ENCODE assay signal across 8 cellular contexts in genomic region chr1:1020000-1020404, GRCh38. TPM values are rescaled to one million over a fixed set of nuclear protein-coding genes. Genes with fewer than 3 reads are reported as not detected.
DNase-seq lines count a peak whose midpoint lies in the region; ATAC-seq and TF ChIP-seq lines count a peak whose summit lies in the region.

Gene AGRN (plus strand): TSS chr1:1020120. CDS start chr1:1020173, 53 bp downstream.

- H3K36me3 Mint-ChIP-seq in CD8-positive, alpha-beta T cell: no peaks in the 10 kb centered on the region
- H3K36me3 Mint-ChIP-seq in activated naive CD8-positive, alpha-beta T cell treated with anti-CD3 and anti-CD28 coated beads for 36 hours: peaks cover 3% of the 10 kb centered on the region

- peak within 1 kb of the TSS; percentile 39 for H3K4me3 ChIP-seq in CD8-positive, alpha-beta T cell (ENCODE audit: low read depth, low read length)
- H3K4me3 ChIP-seq in right atrium auricular region: peak within 1 kb of the TSS; percentile 69 to 76

- peak within 1 kb of the TSS; percentile 77 for H3K4me3 Mint-ChIP-seq in CD8-positive, alpha-beta T cell
- H3K4me3 Mint-ChIP-seq in activated naive CD8-positive, alpha-beta T cell treated with anti-CD3 and anti-CD28 coated beads for 36 hours: peak within 1 kb of the TSS; percentile 69

- TF ChIP-seq CTCF in CD8-positive, alpha-beta T cell (IDR thresholded peaks at IDR 0.05): no peak
- no peak for TF ChIP-seq CTCF in right atrium auricular region (IDR thresholded peaks at IDR 0.05)

- peaks cover 15% of the 10 kb centered on the region for H3K4me1 Mint-ChIP-seq in CD8-positive, alpha-beta T cell (ENCODE audit: low read depth)
- H3K4me1 Mint-ChIP-seq in activated naive CD8-positive, alpha-beta T cell treated with anti-CD3 and anti-CD28 coated beads for 36 hours: peaks cover 4% of the 10 kb centered on the region

- H3K4me1 ChIP-seq in CD8-positive, alpha-beta T cell (ENCODE audit: insufficient read depth, low read length): peaks cover 6% of the 10 kb centered on the region
- peaks cover 0 to 38% of the 10 kb centered on the region in 2 donors for H3K4me1 ChIP-seq in right atrium auricular region

- CTCF ChIA-PET in CD8-positive, alpha-beta T cell (lab: Charles Lee): interaction anchor here (0.8 kb wide), 1 partner anchor 13 kb away, joined by 3 read pairs; no protein-coding TSS in a partner anchor

- no peaks in the 10 kb centered on the region for H3K27me3 Mint-ChIP-seq in CD8-positive, alpha-beta T cell (ENCODE audit: low read depth)
- H3K27me3 Mint-ChIP-seq in activated naive CD8-positive, alpha-beta T cell treated with anti-CD3 and anti-CD28 coated beads for 36 hours: peaks cover 4% of the 10 kb centered on the region

- H3K27ac Mint-ChIP-seq in CD8-positive, alpha-beta T cell: peak within 1 kb of the TSS; percentile 32
- H3K27ac Mint-ChIP-seq in activated naive CD8-positive, alpha-beta T cell treated with anti-CD3 and anti-CD28 coated beads for 36 hours: no peak within 1 kb of the TSS

- no peaks in the 10 kb centered on the region for H3K9me3 ChIP-seq in CD8-positive, alpha-beta T cell (ENCODE audit: low read length)
- no peaks in the 10 kb centered on the region for H3K9me3 ChIP-seq in right atrium auricular region

- H3K27ac ChIP-seq in CD8-positive, alpha-beta T cell (ENCODE audit: low read depth, low read length): no peak within 1 kb of the TSS
- peak within 1 kb of the TSS; percentile 87 to 94 for H3K27ac ChIP-seq in right atrium auricular region

- intact Hi-C loops in CD8-positive, alpha-beta T cell (cut with DNase I, micrococcal nuclease): loop anchor here (1.0 to 2.0 kb wide), 4 partner anchors 19 to 96 kb away; partner anchors contain the start of genes HES4 (in 2 of the 2) and C1orf159 (in 1 of the 2)
- intact Hi-C loops in sciatic nerve (cut with DNase I): no loop called here

- H3K9me3 Mint-ChIP-seq in CD8-positive, alpha-beta T cell: no peaks in the 10 kb centered on the region
- H3K9me3 Mint-ChIP-seq in activated naive CD8-positive, alpha-beta T cell treated with anti-CD3 and anti-CD28 coated beads for 36 hours: no peaks in the 10 kb centered on the region

- ATAC-seq in CD8-positive, alpha-beta T cell: peak; percentile 3
- peak; percentile 30 for ATAC-seq in GM19395 (IDR thresholded peaks at IDR 0.05; ENCODE audit: unreplicated experiment)
- ATAC-seq in HG03457 (IDR thresholded peaks at IDR 0.05; ENCODE audit: unreplicated experiment): peak; percentile 24
- no peak for ATAC-seq in sciatic nerve

- H3K27me3 ChIP-seq in CD8-positive, alpha-beta T cell (ENCODE audit: insufficient read depth, low read length): no peaks in the 10 kb centered on the region
- no peaks in the 10 kb centered on the region for H3K27me3 ChIP-seq in right atrium auricular region

- peak in 1 of 7 experiments; percentile 58 for DNase-seq in CD8-positive, alpha-beta T cell
- DNase-seq in activated naive CD8-positive, alpha-beta T cell treated with anti-CD3 and anti-CD28 coated beads for 36 hours: peak; percentile 40
- no peak for DNase-seq in right atrium auricular region (ENCODE audit: low spot score)
- DNase-seq in sciatic nerve (ENCODE audit: low spot score): no peak
- DNase-seq in AG20443 (ENCODE audit: low spot score): no peak
- DNase-seq in NCI-H187 (lab: John Stamatoyannopoulos, UW): no peak

- POLR2A ChIA-PET in CD8-positive, alpha-beta T cell (lab: Charles Lee): no interaction called here

- no peaks in the 10 kb centered on the region for H3K36me3 ChIP-seq in CD8-positive, alpha-beta T cell (ENCODE audit: insufficient read depth, low read length)
- H3K36me3 ChIP-seq in right atrium auricular region: no peaks in the 10 kb centered on the region

RNA-seq across cellular contexts. Expression of gene AGRN, which starts in this region (rescaled TPM):
- 10 to 100 TPM; 12.1 to 14.0 TPM for total RNA-seq in CD8-positive, alpha-beta T cell
- 10 to 100 TPM; 30.4 to 30.5 TPM for total RNA-seq in activated naive CD8-positive, alpha-beta T cell treated with anti-CD3 and anti-CD28 coated beads for 36 hours
- total RNA-seq in right atrium auricular region: 10 to 100 TPM; 22.5 to 27.9 TPM
- total RNA-seq in sciatic nerve: 22.0 TPM
